In genomic region chr3:122366379-122366749, GRCh38 we compare ENCODE assay signal across 22 cellular contexts. TPM values are rescaled to one million over a fixed set of nuclear protein-coding genes. Genes with fewer than 3 reads are reported as not detected.
DNase-seq lines count a peak whose midpoint lies in the region; ATAC-seq, FAIRE-seq and TF ChIP-seq lines count a peak whose summit lies in the region.
"Had no signal": no experiment of that assay in that cellular context is flagged by ENCODE, and none has a peak within 500 bp of the region (broad histone marks: within the 10 kb centered on the region; RNA-seq: fewer than 3 reads in every experiment).

No MANE protein-coding gene starts in this region.

- no peak overlapping the region for H3K4me3 Mint-ChIP-seq in activated CD8-positive, alpha-beta T cell treated with anti-CD3 and anti-CD28 coated beads for 36 hours
- no peak overlapping the region for H3K4me3 Mint-ChIP-seq in activated CD8-positive, alpha-beta T cell treated with anti-CD3 and anti-CD28 coated beads, Interleukin-2, amount 10 ng/mL, durations not matched to agents 7 days and 5 days
- H3K4me3 Mint-ChIP-seq: neural progenitor cell had no signal

- TF ChIP-seq CTCF in activated CD8-positive, alpha-beta T cell treated with anti-CD3 and anti-CD28 coated beads for 36 hours (IDR thresholded peaks at IDR 0.05): no peak
- TF ChIP-seq CTCF in Panc1 (IDR thresholded peaks at IDR 0.05): no peak

- H3K27ac Mint-ChIP-seq in activated CD8-positive, alpha-beta T cell treated with anti-CD3 and anti-CD28 coated beads for 36 hours: peak overlapping the region; percentile 72
- H3K27ac Mint-ChIP-seq in activated CD8-positive, alpha-beta T cell treated with anti-CD3 and anti-CD28 coated beads, Interleukin-2, amount 10 ng/mL, durations not matched to agents 7 days and 5 days: no peak overlapping the region
- H3K27ac Mint-ChIP-seq: neural progenitor cell had no signal

- no peaks in the 10 kb centered on the region for H3K27me3 ChIP-seq in Panc1 (ENCODE audit: control insufficient read depth, insufficient read depth, low read length)
- no peaks in the 10 kb centered on the region for H3K27me3 ChIP-seq in esophagus (ENCODE audit: control insufficient read depth in 1 of 2, insufficient read depth in 2 of 2, low read length in 2 of 2)
- no peaks in the 10 kb centered on the region for H3K27me3 ChIP-seq in small intestine (ENCODE audit: control insufficient read depth in 2 of 2, insufficient read depth in 2 of 2, low read length in 2 of 2)
- H3K27me3 ChIP-seq: cardiac muscle cell, left lung, neural progenitor cell, uterus had no signal

- POLR2A ChIA-PET in activated CD8-positive, alpha-beta T cell treated with anti-CD3 and anti-CD28 coated beads for 36 hours (lab: Charles Lee): interaction anchor here (0.8 kb wide), 1 partner anchor 9 kb away, joined by 3 read pairs; no protein-coding TSS in a partner anchor
- POLR2A ChIA-PET in activated CD8-positive, alpha-beta T cell treated with anti-CD3 and anti-CD28 coated beads, Interleukin-2, amount 10 ng/mL, durations not matched to agents 7 days and 5 days (lab: Charles Lee): interaction anchor here (0.6 kb wide), 1 partner anchor 199 kb away, joined by 3 read pairs; no protein-coding TSS in a partner anchor
- POLR2A ChIA-PET in Panc1 (lab: Charles Lee): no interaction called here

- in situ Hi-C loops in Panc1 (cut with HindIII; ENCODE audit: low pct_unique_long_range_greater_than_20kb, low sequenced_read_pairs): no loop called here

- no peak for FAIRE-seq in small intestine (lab: Jason Lieb, UNC)

- no peak overlapping the region for H3K4me3 ChIP-seq in Panc1 (ENCODE audit: low read depth in 2 of 2, low read length in 2 of 2)
- H3K4me3 ChIP-seq in esophagus (ENCODE audit: low read depth in 1 of 2, low read length in 2 of 2): no peak overlapping the region
- H3K4me3 ChIP-seq in small intestine (ENCODE audit: low read depth in 1 of 2, low read length in 2 of 2): no peak overlapping the region
- H3K4me3 ChIP-seq: cardiac muscle cell, left lung, neural progenitor cell, psoas muscle, uterus had no signal

- no peaks in the 10 kb centered on the region for H3K9me3 Mint-ChIP-seq in activated CD8-positive, alpha-beta T cell treated with anti-CD3 and anti-CD28 coated beads for 36 hours
- H3K9me3 Mint-ChIP-seq in activated CD8-positive, alpha-beta T cell treated with anti-CD3 and anti-CD28 coated beads, Interleukin-2, amount 10 ng/mL, durations not matched to agents 7 days and 5 days (ENCODE audit: insufficient read depth): no peaks in the 10 kb centered on the region
- H3K9me3 Mint-ChIP-seq: neural progenitor cell had no signal

- WGBS in esophagus, 2 donors: 64 to 70% methylated on average over 5 of the region's 5 CpGs
- 59 to 81% (median 69%) methylated on average over 5 of the region's 5 CpGs for WGBS in small intestine, 3 donors

- peaks cover 12% of the 10 kb centered on the region; the same call in 1 of the 2 replicates for H3K36me3 ChIP-seq in Panc1 (ENCODE audit: control insufficient read depth, insufficient read depth, low read length)
- H3K36me3 ChIP-seq in esophagus (ENCODE audit: control insufficient read depth in 2 of 2, insufficient read depth in 2 of 2, low read length in 1 of 2): no peaks in the 10 kb centered on the region
- peaks cover 0 to 2% of the 10 kb centered on the region in 2 donors for H3K36me3 ChIP-seq in small intestine (ENCODE audit: control insufficient read depth in 2 of 2, insufficient read depth in 2 of 2, low read length in 2 of 2)
- H3K36me3 ChIP-seq: uterus had no signal

- H3K4me1 ChIP-seq in Panc1 (ENCODE audit: control insufficient read depth, insufficient read depth, low read length) (peaks cover 31% of the 10 kb centered on the region), esophagus (ENCODE audit: control insufficient read depth in 2 of 2, insufficient read depth in 2 of 2, low read length in 1 of 2) (no peaks in the 10 kb centered on the region), small intestine (ENCODE audit: control insufficient read depth in 2 of 2, insufficient read depth in 1 of 2, low read depth in 1 of 2, low read length in 1 of 2) (peaks cover 4 to 10% of the 10 kb centered on the region in 2 donors)
- H3K4me1 ChIP-seq: neural progenitor cell, psoas muscle, uterus had no signal

- no peaks in the 10 kb centered on the region for H3K9me3 ChIP-seq in Panc1 (ENCODE audit: control insufficient read depth, insufficient read depth, low read depth, low read length)
- H3K9me3 ChIP-seq in esophagus (ENCODE audit: control insufficient read depth in 2 of 2, insufficient read depth in 1 of 2, low read depth in 1 of 2, low read length in 1 of 2): no peaks in the 10 kb centered on the region
- H3K9me3 ChIP-seq in small intestine (ENCODE audit: control insufficient read depth, low read depth): no peaks in the 10 kb centered on the region
- H3K9me3 ChIP-seq: left lung, psoas muscle, uterus had no signal

- intact Hi-C loops in activated CD8-positive, alpha-beta T cell treated with anti-CD3 and anti-CD28 coated beads for 36 hours (cut with micrococcal nuclease): no loop called here
- intact Hi-C loops in Panc1 (cut with micrococcal nuclease; ENCODE audit: unreplicated experiment): loop anchor here (10.0 kb wide), 1 partner anchor 822 kb away; the partner anchor contains the start of gene POLQ

- H3K27ac ChIP-seq in Panc1 (ENCODE audit: low read length): peak overlapping the region; percentile 62
- peak overlapping the region; percentile 71 to 89 for H3K27ac ChIP-seq in esophagus (ENCODE audit: low read depth in 2 of 2, low read length in 1 of 2)
- H3K27ac ChIP-seq in small intestine (ENCODE audit: low read depth in 1 of 2, low read length in 1 of 2): peak overlapping the region in 1 of 2 donors; percentile 72
- H3K27ac ChIP-seq: cardiac muscle cell, left lung, neural progenitor cell, psoas muscle, uterus had no signal

- no TSS peak for BruUV-seq in Panc1 (replicated peaks; lab: Mats Ljungman, UMichigan)

- peaks cover 20% of the 10 kb centered on the region for H3K4me1 Mint-ChIP-seq in activated CD8-positive, alpha-beta T cell treated with anti-CD3 and anti-CD28 coated beads for 36 hours (ENCODE audit: low read depth)
- no peaks in the 10 kb centered on the region for H3K4me1 Mint-ChIP-seq in activated CD8-positive, alpha-beta T cell treated with anti-CD3 and anti-CD28 coated beads, Interleukin-2, amount 10 ng/mL, durations not matched to agents 7 days and 5 days (ENCODE audit: low read depth)
- H3K4me1 Mint-ChIP-seq: neural progenitor cell had no signal

- peaks cover 58% of the 10 kb centered on the region for H3K36me3 Mint-ChIP-seq in activated CD8-positive, alpha-beta T cell treated with anti-CD3 and anti-CD28 coated beads for 36 hours (ENCODE audit: low read depth)
- H3K36me3 Mint-ChIP-seq in activated CD8-positive, alpha-beta T cell treated with anti-CD3 and anti-CD28 coated beads, Interleukin-2, amount 10 ng/mL, durations not matched to agents 7 days and 5 days (ENCODE audit: low read depth): peaks cover 27% of the 10 kb centered on the region

- DNase-seq in activated CD8-positive, alpha-beta T cell treated with anti-CD3 and anti-CD28 coated beads for 36 hours: no peak
- DNase-seq in activated CD8-positive, alpha-beta T cell treated with anti-CD3 and anti-CD28 coated beads, Interleukin-2, amount 10 ng/mL, durations not matched to agents 7 days and 5 days: no peak
- peak; percentile 24 for DNase-seq in Panc1 (ENCODE audit: low read depth, low spot score)
- peak; percentile 71 for DNase-seq in small intestine
- no peak for DNase-seq in iPS-NIHi7 (ENCODE audit: extremely low spot score)
- DNase-seq in NCI-H748 treated with DMSO at 0.1 percent for 48 hours (lab: John Stamatoyannopoulos, UW): no peak
- DNase-seq: activated CD4-positive, alpha-beta T cell treated with anti-CD3 and anti-CD28 coated beads, Interleukin-2, amount 50 U/mL, for 4 hours; C1 segment of cervical spinal cord; DMS153; Karpas-422; left lung; NCI-H1105 treated with DMSO at 0.1 percent for 48 hours; NCI-H2081 treated with DMSO at 0.1 percent for 48 hours; NCI-H510A; psoas muscle; SIG-M5; stimulated activated CD4-positive, alpha-beta T cell treated with anti-CD3 and anti-CD28 coated beads, Interleukin-4, amount 100 ng/mL, for 24 hours; uterus had no signal

- CTCF ChIA-PET in activated CD8-positive, alpha-beta T cell treated with anti-CD3 and anti-CD28 coated beads for 36 hours (lab: Charles Lee): interaction anchor here (1.4 kb wide), 1 partner anchor 67 kb away, joined by 4 read pairs; no protein-coding TSS in a partner anchor
- CTCF ChIA-PET in activated CD8-positive, alpha-beta T cell treated with anti-CD3 and anti-CD28 coated beads, Interleukin-2, amount 10 ng/mL, durations not matched to agents 7 days and 5 days (lab: Charles Lee): interaction anchor here (0.9 to 1.3 kb wide), 4 partner anchors 18 to 70 kb away, joined by 3 read pairs; partner anchors contain the start of gene FAM162A
- CTCF ChIA-PET in Panc1 (lab: Charles Lee): no interaction called here

- no peaks in the 10 kb centered on the region for H3K27me3 Mint-ChIP-seq in activated CD8-positive, alpha-beta T cell treated with anti-CD3 and anti-CD28 coated beads for 36 hours
- H3K27me3 Mint-ChIP-seq in activated CD8-positive, alpha-beta T cell treated with anti-CD3 and anti-CD28 coated beads, Interleukin-2, amount 10 ng/mL, durations not matched to agents 7 days and 5 days (ENCODE audit: low read depth): no peaks in the 10 kb centered on the region

- ATAC-seq in activated CD8-positive, alpha-beta T cell treated with anti-CD3 and anti-CD28 coated beads for 36 hours: peak; percentile 15
- no peak for ATAC-seq in activated CD8-positive, alpha-beta T cell treated with anti-CD3 and anti-CD28 coated beads, Interleukin-2, amount 10 ng/mL, durations not matched to agents 7 days and 5 days
- ATAC-seq in Panc1 (0 out of 2 replicates have a peak, but pooled peaks have one; percentile 44), HG03460 (IDR thresholded peaks at IDR 0.05; ENCODE audit: unreplicated experiment) (no peak)
- ATAC-seq: psoas muscle had no signal

RNA-seq across cellular contexts. Expression of gene MIX23, which starts 16.7 kb away (rescaled TPM):
- total RNA-seq in activated CD8-positive, alpha-beta T cell treated with anti-CD3 and anti-CD28 coated beads for 36 hours: 100 to 1,000 TPM; 154 to 168 TPM
- total RNA-seq in activated CD8-positive, alpha-beta T cell treated with anti-CD3 and anti-CD28 coated beads, Interleukin-2, amount 10 ng/mL, durations not matched to agents 7 days and 5 days: 10 to 100 TPM; 40.0 to 47.3 TPM
- 61.7 TPM for total RNA-seq in Panc1 (2021; ENCODE audit: unreplicated experiment)
- polyA plus RNA-seq in Panc1 (2012; ENCODE audit: insufficient read length): 31.3 TPM
- polyA plus RNA-seq in esophagus (10 to 100 TPM; 32.9 to 41.9 TPM), small intestine (10 to 100 TPM; 29.2 to 53.0 (median 45.9) TPM)

RNA-seq across cellular contexts. Expression of gene FAM162A, which starts 17.6 kb away (rescaled TPM):
- total RNA-seq in activated CD8-positive, alpha-beta T cell treated with anti-CD3 and anti-CD28 coated beads for 36 hours: 100 to 1,000 TPM; 202 to 204 TPM
- 10 to 100 TPM; 78.0 to 78.4 TPM for total RNA-seq in activated CD8-positive, alpha-beta T cell treated with anti-CD3 and anti-CD28 coated beads, Interleukin-2, amount 10 ng/mL, durations not matched to agents 7 days and 5 days
- total RNA-seq in Panc1 (2021; ENCODE audit: unreplicated experiment): 59.6 TPM
- 92.9 TPM for polyA plus RNA-seq in Panc1 (2012; ENCODE audit: insufficient read length)
- polyA plus RNA-seq in esophagus (100 to 1,000 TPM; 242 TPM), small intestine (100 to 1,000 TPM in 1 of 3 donors, 10 to 100 TPM in 2; 63.5 to 105 (median 97.7) TPM)

RNA-seq across cellular contexts. Expression of gene CSTA, which starts 41.3 kb away (rescaled TPM):
- total RNA-seq in activated CD8-positive, alpha-beta T cell treated with anti-CD3 and anti-CD28 coated beads for 36 hours: not detected
- total RNA-seq in activated CD8-positive, alpha-beta T cell treated with anti-CD3 and anti-CD28 coated beads, Interleukin-2, amount 10 ng/mL, durations not matched to agents 7 days and 5 days: not detected
- not detected for total RNA-seq in Panc1 (2021; ENCODE audit: unreplicated experiment)
- polyA plus RNA-seq in Panc1 (2012; ENCODE audit: insufficient read length): 0.30 TPM
- polyA plus RNA-seq in esophagus (over 10,000 TPM in 1 of 2 donors, 1,000 to 10,000 TPM in 1; 7,202 to 12,533 TPM), small intestine (10 to 100 TPM in 1 of 3 donors, 1 to 10 TPM in 2; 4.5 to 10.8 (median 6.8) TPM)
- total RNA-seq: cardiac muscle cell had no signal
- polyA plus RNA-seq: cardiac muscle cell had no signal

RNA-seq across cellular contexts. Expression of gene WDR5B, which starts 49.5 kb away (rescaled TPM):
- 1 to 10 TPM; 3.2 to 3.4 TPM for total RNA-seq in activated CD8-positive, alpha-beta T cell treated with anti-CD3 and anti-CD28 coated beads for 36 hours
- total RNA-seq in activated CD8-positive, alpha-beta T cell treated with anti-CD3 and anti-CD28 coated beads, Interleukin-2, amount 10 ng/mL, durations not matched to agents 7 days and 5 days: 1 to 10 TPM; 4.5 to 5.1 TPM
- total RNA-seq in Panc1 (2021; ENCODE audit: unreplicated experiment): 5.5 TPM
- 2.6 TPM for polyA plus RNA-seq in Panc1 (2012; ENCODE audit: insufficient read length)
- polyA plus RNA-seq in esophagus: 1 to 10 TPM; 1.3 TPM
- polyA plus RNA-seq in small intestine: 1 to 10 TPM; 1.6 to 2.9 (median 2.5) TPM

Comparison
In these comparisons a context has a peak if more than half of its experiments do, and no peak if none do; other contexts are left out.
1. ATAC-seq: peak in activated CD8-positive, alpha-beta T cell treated with anti-CD3 and anti-CD28 coated beads for 36 hours (single experiment) and Panc1 (single experiment); none in activated CD8-positive, alpha-beta T cell treated with anti-CD3 and anti-CD28 coated beads, Interleukin-2, amount 10 ng/mL, durations not matched to agents 7 days and 5 days (single experiment) and HG03460 (single experiment).
2. DNase-seq: peak in Panc1 (single experiment) and small intestine (single experiment); none in activated CD8-positive, alpha-beta T cell treated with anti-CD3 and anti-CD28 coated beads for 36 hours (single experiment), activated CD8-positive, alpha-beta T cell treated with anti-CD3 and anti-CD28 coated beads, Interleukin-2, amount 10 ng/mL, durations not matched to agents 7 days and 5 days (single experiment), iPS-NIHi7 (single experiment) and NCI-H748 treated with DMSO at 0.1 percent for 48 hours (single experiment).